In genomic region chr21:18840239-18840638, GRCh38 we compare ENCODE assay signal across 12 cellular contexts.
DNase-seq lines count a peak whose midpoint lies in the region; ATAC-seq, FAIRE-seq and TF ChIP-seq lines count a peak whose summit lies in the region.
"Had no signal": no experiment of that assay in that cellular context is flagged by ENCODE, and none has a peak within 500 bp of the region (broad histone marks: within the 10 kb centered on the region; RNA-seq: fewer than 3 reads in every experiment).

No MANE protein-coding gene starts in this region.

- H3K4me1 ChIP-seq in NT2/D1 (ENCODE audit: insufficient read depth, insufficient read length) (no peaks in the 10 kb centered on the region), colonic mucosa (no peaks in the 10 kb centered on the region)
- H3K4me1 ChIP-seq in effector memory CD4-positive, alpha-beta T cell (ENCODE audit: control insufficient read depth, insufficient read depth, low read length, poor library complexity, severe bottlenecking): no peaks in the 10 kb centered on the region
- H3K4me1 ChIP-seq: upper lobe of left lung had no signal

- DNase-seq in A172 (ENCODE audit: low spot score) (peak; percentile 46), H54 (ENCODE audit: insufficient read length, low spot score) (no peak), NT2/D1 (ENCODE audit: low read depth, low spot score) (peak; percentile 60), colonic mucosa (no peak), COLO668 (lab: John Stamatoyannopoulos, UW; ENCODE audit: unreplicated experiment) (no peak), nucleus accumbens (lab: John Stamatoyannopoulos, UW) (no peak)
- no peak for DNase-seq in effector memory CD4-positive, alpha-beta T cell
- no peak for DNase-seq in activated naive CD4-positive, alpha-beta T cell treated with anti-CD3 and anti-CD28 coated beads, Interleukin-2, amount 50 U/mL, for 72 hours (ENCODE audit: low spot score in 2 of 2)
- DNase-seq: C1 segment of cervical spinal cord; NK-92 treated with Interleukin-12 subunit alpha and Interleukin-12 subunit beta, amount 100 ng/mL, for 24 hours; upper lobe of left lung had no signal

- peaks cover 9 to 19% of the 10 kb centered on the region in 2 donors for H3K9me3 Mint-ChIP-seq in activated naive CD4-positive, alpha-beta T cell treated with anti-CD3 and anti-CD28 coated beads, Interleukin-2, amount 50 U/mL, for 72 hours

- no peak for ATAC-seq in activated naive CD4-positive, alpha-beta T cell treated with anti-CD3 and anti-CD28 coated beads, Interleukin-2, amount 50 U/mL, for 72 hours

- H3K27me3 ChIP-seq in NT2/D1 (ENCODE audit: insufficient read depth, insufficient read length) (no peaks in the 10 kb centered on the region), colonic mucosa (no peaks in the 10 kb centered on the region)
- H3K27me3 ChIP-seq in effector memory CD4-positive, alpha-beta T cell (replicated peaks; ENCODE audit: control insufficient read depth, insufficient read depth, low read length, poor library complexity, severe bottlenecking): no peaks in the 10 kb centered on the region
- H3K27me3 ChIP-seq: upper lobe of left lung had no signal

- no peak overlapping the region for H3K27ac ChIP-seq in colonic mucosa
- no peak overlapping the region for H3K27ac ChIP-seq in effector memory CD4-positive, alpha-beta T cell (ENCODE audit: insufficient read depth, low read length, poor library complexity, severe bottlenecking)
- H3K27ac ChIP-seq: upper lobe of left lung had no signal

- H3K9ac ChIP-seq in NT2/D1 (ENCODE audit: insufficient read length, low read depth) (no peak overlapping the region), colonic mucosa (ENCODE audit: low read depth in 2 of 2, low read length in 2 of 2) (no peak overlapping the region)

- no peaks in the 10 kb centered on the region for H3K36me3 ChIP-seq in NT2/D1 (ENCODE audit: insufficient read depth, insufficient read length, low read length)
- H3K36me3 ChIP-seq in colonic mucosa: no peaks in the 10 kb centered on the region
- no peaks in the 10 kb centered on the region for H3K36me3 ChIP-seq in effector memory CD4-positive, alpha-beta T cell (ENCODE audit: control insufficient read depth, insufficient read depth, low read length)
- H3K36me3 ChIP-seq: upper lobe of left lung had no signal

- H3K36me3 Mint-ChIP-seq in activated naive CD4-positive, alpha-beta T cell treated with anti-CD3 and anti-CD28 coated beads, Interleukin-2, amount 50 U/mL, for 72 hours: peaks cover 0 to 9% of the 10 kb centered on the region in 2 donors

- TF ChIP-seq CTCF in colonic mucosa (IDR thresholded peaks at IDR 0.05): peak; percentile 17

- no peak for TF ChIP-seq POLR2A in H54 (IDR thresholded peaks at IDR 0.05; ENCODE audit: low read depth, low read length)

- FAIRE-seq in H54 (lab: Jason Lieb, UNC): peak; percentile 79

- H3K9me3 ChIP-seq in NT2/D1 (ENCODE audit: insufficient read depth, low read length) (peaks cover 7% of the 10 kb centered on the region), colonic mucosa (no peaks in the 10 kb centered on the region)
- no peaks in the 10 kb centered on the region for H3K9me3 ChIP-seq in effector memory CD4-positive, alpha-beta T cell (ENCODE audit: control insufficient read depth, low read length)
- H3K9me3 ChIP-seq: upper lobe of left lung had no signal

- no peak overlapping the region for H3K4me3 ChIP-seq in NT2/D1 (ENCODE audit: insufficient read length, low read depth)
- no peak overlapping the region for H3K4me3 ChIP-seq in colonic mucosa
- no peak overlapping the region for H3K4me3 ChIP-seq in effector memory CD4-positive, alpha-beta T cell (ENCODE audit: insufficient read depth, low read depth, low read length, poor library complexity, severe bottlenecking)
- H3K4me3 ChIP-seq: lung, upper lobe of left lung had no signal

- no peak overlapping the region for H3K27ac Mint-ChIP-seq in activated naive CD4-positive, alpha-beta T cell treated with anti-CD3 and anti-CD28 coated beads, Interleukin-2, amount 50 U/mL, for 72 hours

- intact Hi-C loops in colonic mucosa (cut with DNase I): no loop called here

Comparison
In these comparisons a context has a peak if more than half of its experiments do, and no peak if none do; other contexts are left out.
1. DNase-seq: peak in A172 (single experiment) and NT2/D1 (single experiment); none in H54 (single experiment), colonic mucosa (single experiment), effector memory CD4-positive, alpha-beta T cell (0 of 3), COLO668 (single experiment), activated naive CD4-positive, alpha-beta T cell treated with anti-CD3 and anti-CD28 coated beads, Interleukin-2, amount 50 U/mL, for 72 hours (0 of 2) and nucleus accumbens (0 of 56).